Comparison of ENCODE assay signal across 8 cellular contexts in genomic region chr20:3160418-3160817, GRCh38. TPM values are rescaled to one million over a fixed set of nuclear protein-coding genes. Genes with fewer than 3 reads are reported as not detected.
DNase-seq lines count a peak whose midpoint lies in the region; ATAC-seq, FAIRE-seq and TF ChIP-seq lines count a peak whose summit lies in the region.

No MANE protein-coding gene starts in this region.

- FAIRE-seq in kidney (lab: Jason Lieb, UNC) = no peak

- peaks cover 3% of the 10 kb centered on the region; the same call in 2 of the 3 replicates for H3K9me3 Mint-ChIP-seq in GM23338
- no peaks in the 10 kb centered on the region for H3K9me3 Mint-ChIP-seq in activated CD4-positive, alpha-beta memory T cell treated with anti-CD3 and anti-CD28 coated beads, Interleukin-2, amount 10 ng/mL, durations not matched to agents 7 days and 5 days

- WGBS in right lobe of liver (ENCODE audit: insufficient coverage, low coverage, low lambda C conversion rate, missing lambda C conversion rate) = 91% methylated on average over 6 of the region's 6 CpGs

- peaks cover 42% of the 10 kb centered on the region for H3K79me2 ChIP-seq in GM23338 (replicated peaks; ENCODE audit: insufficient read depth)

- H3K4me1 ChIP-seq in GM23338 (ENCODE audit: insufficient read depth) (peaks cover 8% of the 10 kb centered on the region; the same call in 1 of the 2 replicates), right lobe of liver (peaks cover 0 to 28% (median 11%) of the 10 kb centered on the region in 4 donors), kidney (ENCODE audit: control insufficient read depth in 1 of 2, insufficient read depth in 1 of 2, low read depth in 1 of 2, low read length in 2 of 2) (peaks cover 17 to 28% of the 10 kb centered on the region in 2 donors)

- H3K4me1 Mint-ChIP-seq in GM23338 = peaks cover 24% of the 10 kb centered on the region
- H3K4me1 Mint-ChIP-seq in activated CD4-positive, alpha-beta memory T cell treated with anti-CD3 and anti-CD28 coated beads, Interleukin-2, amount 10 ng/mL, durations not matched to agents 7 days and 5 days = peaks cover 36% of the 10 kb centered on the region

- H3K36me3 ChIP-seq in GM23338 (ENCODE audit: insufficient read depth) (no peaks in the 10 kb centered on the region), right lobe of liver (no peaks in the 10 kb centered on the region), kidney (ENCODE audit: control insufficient read depth in 1 of 2, insufficient read depth in 2 of 2, low read length in 2 of 2) (no peaks in the 10 kb centered on the region)

- DNase-seq in GM23338 (ENCODE audit: low spot score) = no peak
- DNase-seq in activated CD4-positive, alpha-beta memory T cell treated with anti-CD3 and anti-CD28 coated beads, Interleukin-2, amount 10 ng/mL, durations not matched to agents 7 days and 5 days = no peak
- peak in 1 of 3 donors; percentile 22 for DNase-seq in right lobe of liver
- DNase-seq in kidney = no peak
- DNase-seq in Ammon's horn (ENCODE audit: low spot score) = no peak

- H3K36me3 Mint-ChIP-seq in GM23338 (ENCODE audit: low read depth) = peaks cover 5% of the 10 kb centered on the region; the same call in 2 of the 3 replicates
- H3K36me3 Mint-ChIP-seq in activated CD4-positive, alpha-beta memory T cell treated with anti-CD3 and anti-CD28 coated beads, Interleukin-2, amount 10 ng/mL, durations not matched to agents 7 days and 5 days (ENCODE audit: low read depth) = peaks cover 17% of the 10 kb centered on the region

- H3K27me3 Mint-ChIP-seq in GM23338 (ENCODE audit: insufficient read depth, low read depth, poor library complexity) = peaks cover 21% of the 10 kb centered on the region
- H3K27me3 Mint-ChIP-seq in activated CD4-positive, alpha-beta memory T cell treated with anti-CD3 and anti-CD28 coated beads, Interleukin-2, amount 10 ng/mL, durations not matched to agents 7 days and 5 days = no peaks in the 10 kb centered on the region

- H3K4me2 ChIP-seq in GM23338 = peak overlapping the region; percentile 99

- no peak for TF ChIP-seq POLR2A in right lobe of liver (IDR thresholded peaks at IDR 0.05)

- H3K27ac Mint-ChIP-seq in GM23338 = no peak overlapping the region
- H3K27ac Mint-ChIP-seq in activated CD4-positive, alpha-beta memory T cell treated with anti-CD3 and anti-CD28 coated beads, Interleukin-2, amount 10 ng/mL, durations not matched to agents 7 days and 5 days = peak overlapping the region; percentile 40

- no peaks in the 10 kb centered on the region for H3K9me3 ChIP-seq in right lobe of liver
- H3K9me3 ChIP-seq in kidney (ENCODE audit: control insufficient read depth in 1 of 2, low read length in 2 of 2) = no peaks in the 10 kb centered on the region

- peaks cover 30% of the 10 kb centered on the region for H4K20me1 ChIP-seq in GM23338 (replicated peaks; ENCODE audit: insufficient read depth)

- H2AFZ ChIP-seq in GM23338 = no peak overlapping the region

- TF ChIP-seq CTCF in 22Rv1 (IDR thresholded peaks at IDR 0.05) (no peak), GM23338 (conservative IDR thresholded peaks at IDR 0.05; ENCODE audit: low read depth in 2 of 2) (no peak), right lobe of liver (IDR thresholded peaks at IDR 0.05) (no peak), kidney (IDR thresholded peaks at IDR 0.05; ENCODE audit: borderline replicate concordance, extremely low read depth, insufficient read depth) (no peak)

- no peak overlapping the region for H3K9ac ChIP-seq in kidney (ENCODE audit: low read length in 2 of 2)

- CTCF ChIA-PET in activated CD4-positive, alpha-beta memory T cell treated with anti-CD3 and anti-CD28 coated beads, Interleukin-2, amount 10 ng/mL, durations not matched to agents 7 days and 5 days (lab: Charles Lee) = interaction anchor here (0.7 kb wide), 2 partner anchors 12 to 258 kb away, joined by 3 to 5 read pairs; no protein-coding TSS in a partner anchor

- peaks cover 7% of the 10 kb centered on the region; the same call in 1 of the 2 replicates for H3F3A ChIP-seq in GM23338 (replicated peaks; ENCODE audit: low read depth)

- peak overlapping the region; percentile 81 for H3K27ac ChIP-seq in 22Rv1
- H3K27ac ChIP-seq in GM23338 (ENCODE audit: low read depth) = no peak overlapping the region
- no peak overlapping the region for H3K27ac ChIP-seq in right lobe of liver
- no peak overlapping the region for H3K27ac ChIP-seq in kidney (ENCODE audit: low read depth in 2 of 2, low read length in 2 of 2)

- H3K4me3 Mint-ChIP-seq in GM23338 = 0 out of 3 replicates have a peak overlapping the region, but pooled peaks have one; percentile 14
- H3K4me3 Mint-ChIP-seq in activated CD4-positive, alpha-beta memory T cell treated with anti-CD3 and anti-CD28 coated beads, Interleukin-2, amount 10 ng/mL, durations not matched to agents 7 days and 5 days = no peak overlapping the region

- H3K27me3 ChIP-seq in GM23338 (ENCODE audit: insufficient read depth) (no peaks in the 10 kb centered on the region), right lobe of liver (no peaks in the 10 kb centered on the region)

- H3K4me3 ChIP-seq in GM23338 = peak overlapping the region; percentile 98
- peak overlapping the region in 2 of 3 donors; percentile 77 to 98 for H3K4me3 ChIP-seq in right lobe of liver
- H3K4me3 ChIP-seq in kidney (ENCODE audit: low read length in 2 of 2) = no peak overlapping the region

- H3K9me2 ChIP-seq in GM23338 (ENCODE audit: insufficient read depth) = no peaks in the 10 kb centered on the region

- ATAC-seq in GM23338 (no peak), right lobe of liver (no peak), GM18520 (IDR thresholded peaks at IDR 0.05; ENCODE audit: unreplicated experiment) (no peak), HG02852 (IDR thresholded peaks at IDR 0.05; ENCODE audit: unreplicated experiment) (no peak)

- POLR2A ChIA-PET in activated CD4-positive, alpha-beta memory T cell treated with anti-CD3 and anti-CD28 coated beads, Interleukin-2, amount 10 ng/mL, durations not matched to agents 7 days and 5 days (lab: Charles Lee) = interaction anchor here (0.9 to 4.4 kb wide), 8 partner anchors 8 to 320 kb away, joined by 3 to 48 read pairs (median 5); partner anchors contain the start of genes DDRGK1, ITPA, PCED1A and PTPRA

- intact Hi-C loops in right lobe of liver (cut with DNase I) (no loop called here), kidney (cut with DNase I) (no loop called here)

TF ChIP-seq in GM23338, 12 proteins besides CTCF, POLR2A, EP300 and RAD21 (continues in another document):
- TF ChIP-seq POLR2AphosphoS5 (IDR thresholded peaks at IDR 0.05; ENCODE audit: low read depth) = no peak
- no peak for TF ChIP-seq EZH2 (IDR thresholded peaks at IDR 0.05; ENCODE audit: low read depth, unreplicated experiment)
- TF ChIP-seq CREB1 (CRISPR knock-in tag; IDR thresholded peaks at IDR 0.05; ENCODE audit: low read depth) = no peak
- no peak for TF ChIP-seq ETS1 (IDR thresholded peaks at IDR 0.05)
- no peak for TF ChIP-seq NANOG (IDR thresholded peaks at IDR 0.05; ENCODE audit: borderline replicate concordance)
- TF ChIP-seq JUNB (IDR thresholded peaks at IDR 0.05; ENCODE audit: unreplicated experiment) = no peak

RNA-seq across cellular contexts. Expression of gene FASTKD5, which starts 0.8 kb away (rescaled TPM):
- total RNA-seq in GM23338 (2014; rRNA removed; shearing (Covaris generic)) = 30.7 and 32.8 TPM in 2 replicates
- polyA plus RNA-seq in GM23338 (2016; fragmentation: Nextera tagmentation; extraction: Ambion mirVana) = 12.2 and 12.9 TPM in 2 replicates
- 10 to 100 TPM; 20.1 to 20.8 TPM for total RNA-seq in activated CD4-positive, alpha-beta memory T cell treated with anti-CD3 and anti-CD28 coated beads, Interleukin-2, amount 10 ng/mL, durations not matched to agents 7 days and 5 days
- total RNA-seq in right lobe of liver = 10 to 100 TPM; 10.3 to 18.2 (median 11.3) TPM
- 15.8 TPM for total RNA-seq in kidney
- 17.3 TPM for polyA plus RNA-seq in kidney (ENCODE audit: insufficient read depth, low read depth, low replicate concordance)

RNA-seq across cellular contexts. Expression of gene UBOX5, which starts 0.8 kb away (rescaled TPM):
- total RNA-seq in GM23338 (2014; rRNA removed; shearing (Covaris generic)) = 4.3 and 5.7 TPM in 2 replicates
- polyA plus RNA-seq in GM23338 (2016; fragmentation: Nextera tagmentation; extraction: Ambion mirVana) (2.4 and 2.7 TPM in 2 replicates), kidney (ENCODE audit: insufficient read depth, low read depth, low replicate concordance) (5.6 TPM)
- total RNA-seq in activated CD4-positive, alpha-beta memory T cell treated with anti-CD3 and anti-CD28 coated beads, Interleukin-2, amount 10 ng/mL, durations not matched to agents 7 days and 5 days = 10 to 100 TPM in 1 of 2 experiments, 1 to 10 TPM in 1; 8.4 to 10.7 TPM
- total RNA-seq in right lobe of liver (1 to 10 TPM; 1.8 to 3.2 (median 2.0) TPM), kidney (7.2 TPM)

RNA-seq across cellular contexts. Expression of gene LZTS3, which starts 12.9 kb away (rescaled TPM):
- 29.4 and 40.7 TPM in 2 replicates for total RNA-seq in GM23338 (2014; rRNA removed; shearing (Covaris generic))
- polyA plus RNA-seq in GM23338 (2016; fragmentation: Nextera tagmentation; extraction: Ambion mirVana) (9.7 and 10.7 TPM in 2 replicates), kidney (ENCODE audit: insufficient read depth, low read depth, low replicate concordance) (23.0 TPM)
- total RNA-seq in activated CD4-positive, alpha-beta memory T cell treated with anti-CD3 and anti-CD28 coated beads, Interleukin-2, amount 10 ng/mL, durations not matched to agents 7 days and 5 days = 1 to 10 TPM in 1 of 2 experiments, under 1 TPM in 1; 0.90 to 1.0 TPM
- total RNA-seq in right lobe of liver (1 to 10 TPM; 3.9 to 6.1 (median 4.9) TPM), kidney (20.0 TPM)

RNA-seq across cellular contexts. Expression of gene DDRGK1, which starts 44.1 kb away (rescaled TPM):
- 34.8 and 44.0 TPM in 2 replicates for total RNA-seq in GM23338 (2014; rRNA removed; shearing (Covaris generic))
- polyA plus RNA-seq in GM23338 (2016; fragmentation: Nextera tagmentation; extraction: Ambion mirVana) = 35.7 and 45.5 TPM in 2 replicates
- total RNA-seq in activated CD4-positive, alpha-beta memory T cell treated with anti-CD3 and anti-CD28 coated beads, Interleukin-2, amount 10 ng/mL, durations not matched to agents 7 days and 5 days = 10 to 100 TPM; 66.6 to 68.3 TPM
- 10 to 100 TPM; 55.0 to 76.1 (median 60.1) TPM for total RNA-seq in right lobe of liver
- 81.8 TPM for total RNA-seq in kidney
- 92.5 TPM for polyA plus RNA-seq in kidney (ENCODE audit: insufficient read depth, low read depth, low replicate concordance)

RNA-seq across cellular contexts. Expression of gene ITPA, which starts 48.9 kb away (rescaled TPM):
- 45.3 and 57.5 TPM in 2 replicates for total RNA-seq in GM23338 (2014; rRNA removed; shearing (Covaris generic))
- polyA plus RNA-seq in GM23338 (2016; fragmentation: Nextera tagmentation; extraction: Ambion mirVana) (81.7 and 86.6 TPM in 2 replicates), kidney (ENCODE audit: insufficient read depth, low read depth, low replicate concordance) (81.1 TPM)
- total RNA-seq in activated CD4-positive, alpha-beta memory T cell treated with anti-CD3 and anti-CD28 coated beads, Interleukin-2, amount 10 ng/mL, durations not matched to agents 7 days and 5 days = 10 to 100 TPM; 42.3 to 49.2 TPM
- total RNA-seq in right lobe of liver (10 to 100 TPM; 17.5 to 38.8 (median 26.7) TPM), kidney (59.7 TPM)

Comparison
In these comparisons a context has a peak if more than half of its experiments do, and no peak if none do; other contexts are left out.
1. H3K4me3 ChIP-seq: peak in GM23338 (single experiment) and right lobe of liver (2 of 3); none in kidney (0 of 2).